ENCODE assay signal across 34 cellular contexts in genomic region chr2:126288362-126288761, GRCh38.
"Had no signal": no experiment of that assay in that cellular context is flagged by ENCODE, and none has a peak within 500 bp of the region (broad histone marks: within the 10 kb centered on the region; RNA-seq: fewer than 3 reads in every experiment).

No MANE protein-coding gene starts in this region.

- H3K36me3 ChIP-seq: MG63 had no signal

- DNase-seq: Karpas-422, Kasumi-1, KG1, MG63, MM.1S, MV-4-11, NCI-H1048, NCI-H1092, NCI-H1092 treated with DMSO at 0.1 percent for 48 hours, NCI-H1105, NCI-H1105 treated with DMSO at 0.1 percent for 48 hours, NCI-H1417, NCI-H1417 treated with DMSO at 0.1 percent for 48 hours, NCI-H1436, NCI-H1436 treated with DMSO at 0.1 percent for 48 hours, NCI-H146, NCI-H1694, NCI-H1694 treated with DMSO at 0.1 percent for 48 hours, NCI-H187, NCI-H187 treated with DMSO at 0.1 percent for 48 hours, NCI-H1930, NCI-H2029, NCI-H2029 treated with DMSO at 0.1 percent for 48 hours, NCI-H2081, NCI-H2081 treated with DMSO at 0.1 percent for 48 hours, NCI-H2107, NCI-H2171, NCI-H2171 treated with DMSO at 0.1 percent for 48 hours, NCI-H2227 treated with DMSO at 0.1 percent for 48 hours, NCI-H226, NCI-H345, NCI-H446, NCI-H446 treated with DMSO at 0.1 percent for 48 hours had no signal

- H3K9ac ChIP-seq: KMS-11 had no signal

- H3K4me3 ChIP-seq: MG63 had no signal

- H3K27me3 ChIP-seq: MG63 had no signal

- H3K9me3 ChIP-seq: MG63 had no signal

- H3K27ac ChIP-seq: KMS-11 had no signal

- H3K4me2 ChIP-seq: KMS-11 had no signal
